18 cellular contexts compared by ENCODE assay signal in the genomic region with DNA sequence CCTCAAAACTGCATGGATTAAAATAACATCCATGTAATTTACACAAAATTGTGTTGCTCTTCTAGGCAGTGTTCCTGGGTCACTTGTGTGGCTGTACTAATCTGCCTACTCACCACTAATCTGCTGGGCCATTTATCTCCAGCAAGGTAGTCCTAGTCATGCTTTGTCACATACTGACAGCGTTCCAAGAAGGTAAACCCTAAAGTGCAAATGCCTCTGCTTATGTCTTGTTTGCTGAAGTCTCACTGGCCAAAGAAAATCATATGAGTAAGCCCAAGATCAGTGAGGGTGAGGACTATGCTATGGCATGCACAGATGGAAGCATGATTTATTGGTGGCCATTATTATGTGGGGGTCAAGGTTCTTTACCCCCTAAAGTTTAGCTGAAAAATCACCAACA.
"Had no signal": no experiment of that assay in that cellular context is flagged by ENCODE, and none has a peak within 500 bp of the region (broad histone marks: within the 10 kb centered on the region; RNA-seq: fewer than 3 reads in every experiment).

No MANE protein-coding gene starts in this region.

- H3K4me3 ChIP-seq: tibial artery, vagina had no signal

- DNase-seq: activated CD4-positive, alpha-beta T cell treated with anti-CD3 and anti-CD28 coated beads, Interleukin-2, amount 10 ng/mL, durations not matched to agents 24 days and 14 days; activated CD4-positive, CD25-positive, alpha-beta regulatory T cell; activated CD8-positive, alpha-beta memory T cell treated with anti-CD3 and anti-CD28 coated beads, Interleukin-2, amount 50 U/mL, for 48 hours; activated gamma-delta T cell treated with Interleukin-2 at 50 U/mL for 16 hours; activated T-cell treated with anti-CD3 and anti-CD28 coated beads, Interleukin-2, amount 50 U/mL, for 72 hours; amniotic stem cell; cerebellar nuclear complex; effector memory CD4-positive, alpha-beta T cell; hippocampal formation; left ventricle myocardium superior; mesenchymal stem cell; natural killer cell; stimulated activated CD4-positive, alpha-beta T cell treated with anti-CD3 and anti-CD28 coated beads, Interleukin-15, amount 100 ng/mL, for 24 hours; stimulated activated CD4-positive, alpha-beta T cell treated with anti-CD3 and anti-CD28 coated beads, Interleukin-4, amount 100 ng/mL, for 1 hour; stimulated activated naive CD4-positive, alpha-beta T cell; tibial artery had no signal

- H3K36me3 ChIP-seq: neutrophil, tibial artery, vagina had no signal

- ATAC-seq: activated T-cell treated with anti-CD3 and anti-CD28 coated beads, Interleukin-2, amount 50 U/mL, for 72 hours; left ventricle myocardium superior; natural killer cell had no signal

- H3K9me3 ChIP-seq: tibial artery, vagina had no signal

- H3K27ac ChIP-seq: neutrophil, tibial artery, vagina had no signal

- H3K27me3 ChIP-seq: neutrophil, tibial artery, vagina had no signal

- H3K4me1 ChIP-seq: tibial artery, vagina had no signal
